Comparison of ENCODE assay signal across 8 cellular contexts in the genomic region with DNA sequence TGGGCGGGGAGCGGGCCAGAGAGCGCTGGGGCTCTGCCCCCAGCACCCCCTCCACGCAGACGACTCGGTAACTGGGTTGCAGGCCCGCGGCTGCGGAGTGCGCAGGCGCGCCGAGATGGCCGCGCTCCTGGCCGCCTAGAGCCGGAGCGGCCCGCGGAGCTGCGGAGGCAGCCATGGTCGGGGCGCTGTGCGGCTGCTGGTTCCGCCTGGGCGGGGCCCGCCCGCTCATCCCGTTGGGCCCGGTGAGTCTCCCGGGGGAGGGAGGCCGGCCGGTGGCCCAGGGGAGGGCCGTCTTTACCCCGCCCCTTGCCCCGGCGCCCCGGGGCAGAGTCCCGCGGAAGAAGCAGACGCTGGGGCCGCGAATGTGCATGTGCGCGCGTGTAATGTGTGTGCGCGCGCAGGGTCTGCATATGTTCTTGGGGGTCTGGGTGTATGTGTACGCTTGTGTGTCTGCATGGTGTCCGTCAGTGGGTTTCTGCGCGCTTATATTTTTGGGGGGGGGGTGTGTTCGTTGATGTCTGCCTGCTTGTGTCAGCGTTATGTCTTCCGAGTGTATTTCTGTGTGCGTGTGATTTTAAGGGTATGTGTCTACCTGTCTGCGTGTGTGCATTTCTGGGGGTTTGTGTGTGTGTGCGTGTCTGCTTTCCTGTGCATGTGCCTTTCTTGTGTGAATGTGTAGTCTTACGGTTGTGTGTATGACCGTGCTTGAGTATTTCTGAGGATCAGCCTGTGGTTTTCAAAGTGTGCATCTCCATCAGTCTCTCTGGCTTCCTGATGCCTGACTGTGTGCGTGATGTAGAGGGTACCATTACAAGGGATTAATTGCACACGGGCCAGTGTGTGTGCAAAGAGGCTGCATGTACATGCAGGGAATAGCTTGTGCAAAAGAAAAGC. TPM values are rescaled to one million over a fixed set of nuclear protein-coding genes. Genes with fewer than 3 reads are reported as not detected.
A peak's percentile ranks its signal among the peaks of the same experiment; 100 is the strongest.
DNase-seq lines count a peak whose midpoint lies in the region; ATAC-seq and TF ChIP-seq lines count a peak whose summit lies in the region.

A gene (plus strand): TSS at position 102 of the 894 bp plus-strand sequence. CDS start 72 bp downstream, at position 174.

- H3K27me3 ChIP-seq in Karpas-422 (ENCODE audit: low read length) = no peaks in the 10 kb centered on the region
- H3K27me3 ChIP-seq in hepatocyte = no peaks in the 10 kb centered on the region

- ATAC-seq in GM21423 (IDR thresholded peaks at IDR 0.05; ENCODE audit: unreplicated experiment) (peak; percentile 44), HG02623 (IDR thresholded peaks at IDR 0.05; ENCODE audit: unreplicated experiment) (no peak)

- H3K9me3 ChIP-seq in Karpas-422 (ENCODE audit: low read length) (no peaks in the 10 kb centered on the region), hepatocyte (ENCODE audit: low read depth) (no peaks in the 10 kb centered on the region)

- peak within 1 kb of the TSS; percentile 97 for H3K4me2 ChIP-seq in Karpas-422 (ENCODE audit: low read depth, low read length, poor library complexity, severe bottlenecking)
- H3K4me2 ChIP-seq in hepatocyte = peak within 1 kb of the TSS; percentile 99

- no peak for TF ChIP-seq CTCF in hepatocyte (IDR thresholded peaks at IDR 0.05; ENCODE audit: poor library complexity)

- H3K9ac ChIP-seq in Karpas-422 (ENCODE audit: low read length) = peak within 1 kb of the TSS; percentile 99

- peaks cover 40% of the 10 kb centered on the region for H3K4me1 ChIP-seq in Karpas-422 (ENCODE audit: low read length)
- H3K4me1 ChIP-seq in hepatocyte (ENCODE audit: insufficient read depth) = peaks cover 20% of the 10 kb centered on the region

- peak; percentile 59 for DNase-seq in Caki2 (ENCODE audit: low read depth)
- peak; percentile 93 for DNase-seq in Karpas-422
- peak; percentile 58 to 81 (median 70) for DNase-seq in T-helper 2 cell
- DNase-seq in astrocyte of the hippocampus (ENCODE audit: low read depth, low spot score) = peak; percentile 86
- peak; percentile 89 for DNase-seq in hepatocyte (ENCODE audit: low spot score)
- peak; percentile 90 for DNase-seq in retina

- no peaks in the 10 kb centered on the region for H4K20me1 ChIP-seq in Karpas-422 (ENCODE audit: insufficient read depth, low read depth, low read length)
- no peaks in the 10 kb centered on the region for H4K20me1 ChIP-seq in hepatocyte (ENCODE audit: insufficient read depth, poor library complexity, severe bottlenecking)

- H3K4me3 ChIP-seq in Karpas-422 (ENCODE audit: low read length) = peak within 1 kb of the TSS; percentile 96
- H3K4me3 ChIP-seq in hepatocyte = peak within 1 kb of the TSS; percentile 57

- H2AFZ ChIP-seq in Karpas-422 (ENCODE audit: low read length) (peak within 1 kb of the TSS; percentile 76), hepatocyte (peak within 1 kb of the TSS; percentile 90)

- in situ Hi-C loops in Caki2 (cut with HindIII; ENCODE audit: low pct_unique_long_range_greater_than_20kb, low sequenced_read_pairs) = no loop called here

- 0 out of 2 replicates have a peak, but pooled peaks cover 2% of the 10 kb centered on the region for H3K36me3 ChIP-seq in Karpas-422 (ENCODE audit: insufficient read depth, low read length)
- no peaks in the 10 kb centered on the region for H3K36me3 ChIP-seq in hepatocyte (replicated peaks; ENCODE audit: insufficient read depth, low read depth)

- no peaks in the 10 kb centered on the region for H3K9me2 ChIP-seq in Karpas-422 (replicated peaks; ENCODE audit: insufficient read depth, low read length)
- no peaks in the 10 kb centered on the region for H3K9me2 ChIP-seq in hepatocyte (replicated peaks; ENCODE audit: insufficient read depth)

- WGBS in hepatocyte (ENCODE audit: low lambda C conversion rate, missing lambda C conversion rate) = 5% methylated on average over 47 of the region's 63 CpGs

- H3K79me2 ChIP-seq in Karpas-422 (ENCODE audit: low read length) = peaks cover 47% of the 10 kb centered on the region
- peaks cover 19% of the 10 kb centered on the region for H3K79me2 ChIP-seq in hepatocyte

- H3K27ac ChIP-seq in Karpas-422 (ENCODE audit: low read length) = peak within 1 kb of the TSS; percentile 90
- H3K27ac ChIP-seq in hepatocyte = peak within 1 kb of the TSS; percentile 97

RNA-seq across cellular contexts. Expression of the gene that starts here (rescaled TPM):
- 11.9 and 12.8 TPM in 2 replicates for total RNA-seq in Caki2 (2014; rRNA removed; shearing (Covaris generic); ENCODE audit: low replicate concordance)
- total RNA-seq in Karpas-422 (2014; rRNA removed; shearing (Covaris generic); ENCODE audit: low replicate concordance) = 36.9 and 58.2 TPM in 2 replicates
- 17.1 and 22.3 TPM in 2 replicates for total RNA-seq in hepatocyte
- 55.1 and 68.6 TPM in 2 replicates for polyA plus RNA-seq in hepatocyte
